1 cellular context compared by ENCODE assay signal in the genomic region with DNA sequence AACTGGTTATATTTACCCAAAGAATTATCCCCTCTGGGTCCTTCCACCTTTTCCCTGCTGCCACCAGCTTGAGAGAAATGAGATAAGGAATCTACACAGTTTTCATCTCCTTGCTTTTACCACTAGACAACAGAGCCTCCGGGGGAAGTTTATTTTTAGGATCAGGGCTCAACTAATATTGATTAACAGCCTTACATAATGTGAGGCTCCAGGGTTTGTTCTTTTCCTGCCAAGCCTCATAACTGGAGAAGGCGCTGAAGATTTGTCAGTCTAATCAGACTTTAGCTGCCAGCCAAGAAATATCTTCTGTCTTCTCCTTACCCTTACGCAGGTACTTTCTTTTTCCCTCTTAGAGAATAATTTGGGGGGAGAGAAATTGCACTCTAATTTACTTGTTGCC.
TF ChIP-seq lines count a peak whose summit lies in the region.

No MANE protein-coding gene starts in this region.

TF ChIP-seq in GM23338, 12 proteins besides CTCF, POLR2A, EP300 and RAD21 (continued from another document):
- TF ChIP-seq, protein P1, sequence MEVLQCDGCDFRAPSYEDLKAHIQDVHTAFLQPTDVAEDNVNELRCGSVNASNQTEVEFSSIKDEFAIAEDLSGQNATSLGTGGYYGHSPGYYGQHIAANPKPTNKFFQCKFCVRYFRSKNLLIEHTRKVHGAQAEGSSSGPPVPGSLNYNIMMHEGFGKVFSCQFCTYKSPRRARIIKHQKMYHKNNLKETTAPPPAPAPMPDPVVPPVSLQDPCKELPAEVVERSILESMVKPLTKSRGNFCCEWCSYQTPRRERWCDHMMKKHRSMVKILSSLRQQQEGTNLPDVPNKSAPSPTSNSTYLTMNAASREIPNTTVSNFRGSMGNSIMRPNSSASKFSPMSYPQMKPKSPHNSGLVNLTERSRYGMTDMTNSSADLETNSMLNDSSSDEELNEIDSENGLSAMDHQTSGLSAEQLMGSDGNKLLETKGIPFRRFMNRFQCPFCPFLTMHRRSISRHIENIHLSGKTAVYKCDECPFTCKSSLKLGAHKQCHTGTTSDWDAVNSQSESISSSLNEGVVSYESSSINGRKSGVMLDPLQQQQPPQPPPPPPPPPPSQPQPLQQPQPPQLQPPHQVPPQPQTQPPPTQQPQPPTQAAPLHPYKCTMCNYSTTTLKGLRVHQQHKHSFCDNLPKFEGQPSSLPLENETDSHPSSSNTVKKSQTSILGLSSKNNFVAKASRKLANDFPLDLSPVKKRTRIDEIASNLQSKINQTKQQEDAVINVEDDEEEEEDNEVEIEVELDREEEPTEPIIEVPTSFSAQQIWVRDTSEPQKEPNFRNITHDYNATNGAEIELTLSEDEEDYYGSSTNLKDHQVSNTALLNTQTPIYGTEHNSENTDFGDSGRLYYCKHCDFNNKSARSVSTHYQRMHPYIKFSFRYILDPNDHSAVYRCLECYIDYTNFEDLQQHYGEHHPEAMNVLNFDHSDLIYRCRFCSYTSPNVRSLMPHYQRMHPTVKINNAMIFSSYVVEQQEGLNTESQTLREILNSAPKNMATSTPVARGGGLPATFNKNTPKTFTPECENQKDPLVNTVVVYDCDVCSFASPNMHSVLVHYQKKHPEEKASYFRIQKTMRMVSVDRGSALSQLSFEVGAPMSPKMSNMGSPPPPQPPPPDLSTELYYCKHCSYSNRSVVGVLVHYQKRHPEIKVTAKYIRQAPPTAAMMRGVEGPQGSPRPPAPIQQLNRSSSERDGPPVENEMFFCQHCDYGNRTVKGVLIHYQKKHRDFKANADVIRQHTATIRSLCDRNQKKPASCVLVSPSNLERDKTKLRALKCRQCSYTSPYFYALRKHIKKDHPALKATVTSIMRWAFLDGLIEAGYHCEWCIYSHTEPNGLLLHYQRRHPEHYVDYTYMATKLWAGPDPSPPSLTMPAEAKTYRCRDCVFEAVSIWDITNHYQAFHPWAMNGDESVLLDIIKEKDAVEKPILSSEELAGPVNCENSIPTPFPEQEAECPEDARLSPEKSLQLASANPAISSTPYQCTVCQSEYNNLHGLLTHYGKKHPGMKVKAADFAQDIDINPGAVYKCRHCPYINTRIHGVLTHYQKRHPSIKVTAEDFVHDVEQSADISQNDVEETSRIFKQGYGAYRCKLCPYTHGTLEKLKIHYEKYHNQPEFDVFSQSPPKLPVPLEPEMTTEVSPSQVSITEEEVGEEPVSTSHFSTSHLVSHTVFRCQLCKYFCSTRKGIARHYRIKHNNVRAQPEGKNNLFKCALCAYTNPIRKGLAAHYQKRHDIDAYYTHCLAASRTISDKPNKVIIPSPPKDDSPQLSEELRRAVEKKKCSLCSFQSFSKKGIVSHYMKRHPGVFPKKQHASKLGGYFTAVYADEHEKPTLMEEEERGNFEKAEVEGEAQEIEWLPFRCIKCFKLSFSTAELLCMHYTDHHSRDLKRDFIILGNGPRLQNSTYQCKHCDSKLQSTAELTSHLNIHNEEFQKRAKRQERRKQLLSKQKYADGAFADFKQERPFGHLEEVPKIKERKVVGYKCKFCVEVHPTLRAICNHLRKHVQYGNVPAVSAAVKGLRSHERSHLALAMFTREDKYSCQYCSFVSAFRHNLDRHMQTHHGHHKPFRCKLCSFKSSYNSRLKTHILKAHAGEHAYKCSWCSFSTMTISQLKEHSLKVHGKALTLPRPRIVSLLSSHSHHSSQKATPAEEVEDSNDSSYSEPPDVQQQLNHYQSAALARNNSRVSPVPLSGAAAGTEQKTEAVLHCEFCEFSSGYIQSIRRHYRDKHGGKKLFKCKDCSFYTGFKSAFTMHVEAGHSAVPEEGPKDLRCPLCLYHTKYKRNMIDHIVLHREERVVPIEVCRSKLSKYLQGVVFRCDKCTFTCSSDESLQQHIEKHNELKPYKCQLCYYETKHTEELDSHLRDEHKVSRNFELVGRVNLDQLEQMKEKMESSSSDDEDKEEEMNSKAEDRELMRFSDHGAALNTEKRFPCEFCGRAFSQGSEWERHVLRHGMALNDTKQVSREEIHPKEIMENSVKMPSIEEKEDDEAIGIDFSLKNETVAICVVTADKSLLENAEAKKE (CRISPR knock-in tag; IDR thresholded peaks at IDR 0.05): no peak
- no peak for TF ChIP-seq JUNB (IDR thresholded peaks at IDR 0.05; ENCODE audit: unreplicated experiment)
- TF ChIP-seq, protein P2, sequence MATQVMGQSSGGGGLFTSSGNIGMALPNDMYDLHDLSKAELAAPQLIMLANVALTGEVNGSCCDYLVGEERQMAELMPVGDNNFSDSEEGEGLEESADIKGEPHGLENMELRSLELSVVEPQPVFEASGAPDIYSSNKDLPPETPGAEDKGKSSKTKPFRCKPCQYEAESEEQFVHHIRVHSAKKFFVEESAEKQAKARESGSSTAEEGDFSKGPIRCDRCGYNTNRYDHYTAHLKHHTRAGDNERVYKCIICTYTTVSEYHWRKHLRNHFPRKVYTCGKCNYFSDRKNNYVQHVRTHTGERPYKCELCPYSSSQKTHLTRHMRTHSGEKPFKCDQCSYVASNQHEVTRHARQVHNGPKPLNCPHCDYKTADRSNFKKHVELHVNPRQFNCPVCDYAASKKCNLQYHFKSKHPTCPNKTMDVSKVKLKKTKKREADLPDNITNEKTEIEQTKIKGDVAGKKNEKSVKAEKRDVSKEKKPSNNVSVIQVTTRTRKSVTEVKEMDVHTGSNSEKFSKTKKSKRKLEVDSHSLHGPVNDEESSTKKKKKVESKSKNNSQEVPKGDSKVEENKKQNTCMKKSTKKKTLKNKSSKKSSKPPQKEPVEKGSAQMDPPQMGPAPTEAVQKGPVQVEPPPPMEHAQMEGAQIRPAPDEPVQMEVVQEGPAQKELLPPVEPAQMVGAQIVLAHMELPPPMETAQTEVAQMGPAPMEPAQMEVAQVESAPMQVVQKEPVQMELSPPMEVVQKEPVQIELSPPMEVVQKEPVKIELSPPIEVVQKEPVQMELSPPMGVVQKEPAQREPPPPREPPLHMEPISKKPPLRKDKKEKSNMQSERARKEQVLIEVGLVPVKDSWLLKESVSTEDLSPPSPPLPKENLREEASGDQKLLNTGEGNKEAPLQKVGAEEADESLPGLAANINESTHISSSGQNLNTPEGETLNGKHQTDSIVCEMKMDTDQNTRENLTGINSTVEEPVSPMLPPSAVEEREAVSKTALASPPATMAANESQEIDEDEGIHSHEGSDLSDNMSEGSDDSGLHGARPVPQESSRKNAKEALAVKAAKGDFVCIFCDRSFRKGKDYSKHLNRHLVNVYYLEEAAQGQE (IDR thresholded peaks at IDR 0.05; ENCODE audit: unreplicated experiment): no peak
